ENCODE assay signal across 21 cellular contexts in the genomic region with DNA sequence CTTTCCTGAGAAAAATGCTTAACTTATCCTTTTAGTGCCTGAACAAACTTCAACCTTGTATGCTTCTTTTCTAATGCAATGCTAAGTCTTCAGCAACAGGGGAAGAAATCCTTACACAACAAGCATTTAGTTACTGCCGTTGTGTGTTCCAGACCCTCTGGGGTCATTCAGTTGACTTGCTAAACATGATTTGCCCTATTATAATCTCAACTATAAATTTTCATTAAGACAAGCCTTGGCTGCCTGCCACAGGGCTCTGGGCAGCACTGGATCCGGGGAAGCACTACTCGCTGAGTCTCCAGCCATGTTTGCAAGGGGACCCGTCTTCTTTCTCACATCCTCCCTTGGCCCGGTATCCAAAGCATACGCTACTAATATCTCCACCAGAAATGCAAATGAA. TPM values are rescaled to one million over a fixed set of nuclear protein-coding genes. Genes with fewer than 3 reads are reported as not detected.
DNase-seq lines count a peak whose midpoint lies in the region; ATAC-seq and TF ChIP-seq lines count a peak whose summit lies in the region.
"Had no signal": no experiment of that assay in that cellular context is flagged by ENCODE, and none has a peak within 500 bp of the region (broad histone marks: within the 10 kb centered on the region; RNA-seq: fewer than 3 reads in every experiment).

No MANE protein-coding gene starts in this region.

- DNase-seq in A673 (ENCODE audit: low spot score), result peak; percentile 15
- DNase-seq in NCI-H1105 treated with DMSO at 0.1 percent for 48 hours (lab: John Stamatoyannopoulos, UW), result peak; percentile 76
- peak; percentile 88 for DNase-seq in amniotic epithelial cell (ENCODE audit: low read depth)
- peak; percentile 61 for DNase-seq in mesenchymal stem cell
- DNase-seq in superior temporal gyrus (ENCODE audit: extremely low spot score), result no peak
- no peak for DNase-seq in OCI-M1 (lab: John Stamatoyannopoulos, UW)
- no peak for DNase-seq in ecto neural progenitor cell (ENCODE audit: low spot score)
- DNase-seq: activated CD4-positive, alpha-beta T cell treated with anti-CD3 and anti-CD28 coated beads for 1 hour; activated gamma-delta T cell; brain microvascular endothelial cell; effector memory CD4-positive, alpha-beta T cell; hypothalamus; Karpas-422; NCI-H187 treated with DMSO at 0.1 percent for 48 hours; NCI-H774; right lobe of liver; T-cell had no signal

- POLR2A ChIA-PET in A673 (lab: Charles Lee; ENCODE audit: low non-redundant PET), result no interaction called here

- TF ChIP-seq CTCF in A673 (conservative IDR thresholded peaks at IDR 0.05; ENCODE audit: low read depth, low read length), result no peak

- H3K27me3 ChIP-seq in A673 (replicated peaks; ENCODE audit: insufficient read depth, low read depth, low read length, poor library complexity), result no peaks in the 10 kb centered on the region
- H3K27me3 ChIP-seq in mesenchymal stem cell (ENCODE audit: control insufficient read depth in 1 of 2, insufficient read depth in 1 of 2, low read length in 2 of 2), result no peaks in the 10 kb centered on the region
- H3K27me3 ChIP-seq: brain microvascular endothelial cell, neural progenitor cell, right lobe of liver had no signal

- no peak overlapping the region for H2AK5ac ChIP-seq in mesenchymal stem cell (ENCODE audit: low read length, severe bottlenecking)

- H2BK120ac ChIP-seq in mesenchymal stem cell (ENCODE audit: low read depth, low read length), result peak overlapping the region; percentile 39

- H3K79me1 ChIP-seq in mesenchymal stem cell (replicated peaks; ENCODE audit: low read length, poor library complexity, severe bottlenecking), result peaks cover 2% of the 10 kb centered on the region

- CTCF ChIA-PET in A673 (lab: Charles Lee), result no interaction called here

- no peak for ATAC-seq in GM19351 (IDR thresholded peaks at IDR 0.05; ENCODE audit: unreplicated experiment)
- ATAC-seq: A549, esophagus mucosa, right lobe of liver, T-cell had no signal

- H2BK5ac ChIP-seq in mesenchymal stem cell (ENCODE audit: low read depth, low read length, poor library complexity, severe bottlenecking), result no peak overlapping the region

- no peak overlapping the region for H3K23ac ChIP-seq in mesenchymal stem cell (ENCODE audit: low read length in 2 of 2)

- H3K4me1 ChIP-seq in A673 (ENCODE audit: insufficient read depth, low read length, poor library complexity, severe bottlenecking) (peaks cover 25% of the 10 kb centered on the region), mesenchymal stem cell (ENCODE audit: control insufficient read depth, insufficient read depth, low read depth, low read length) (peaks cover 27% of the 10 kb centered on the region)
- H3K4me1 ChIP-seq: A549, right lobe of liver had no signal

- no peak overlapping the region for H3K9ac ChIP-seq in mesenchymal stem cell (ENCODE audit: low read length)
- H3K9ac ChIP-seq: neural progenitor cell had no signal

- WGBS in mesenchymal stem cell, result 42% methylated on average over 5 of the region's 6 CpGs

- no peak overlapping the region for H2BK15ac ChIP-seq in mesenchymal stem cell (ENCODE audit: low read depth, poor library complexity, severe bottlenecking)

- H3K27ac ChIP-seq in A673 (ENCODE audit: low read depth, low read length, poor library complexity, severe bottlenecking) (peak overlapping the region; percentile 44), mesenchymal stem cell (ENCODE audit: low read length, poor library complexity, severe bottlenecking) (no peak overlapping the region)
- H3K27ac ChIP-seq: A549, brain microvascular endothelial cell, neural progenitor cell, right lobe of liver had no signal

- H3K36me3 ChIP-seq in A673 (ENCODE audit: insufficient read depth, low read length, poor library complexity, severe bottlenecking) (peaks cover 76% of the 10 kb centered on the region), mesenchymal stem cell (ENCODE audit: control insufficient read depth in 1 of 2, insufficient read depth in 2 of 2, low read depth in 1 of 2, low read length in 2 of 2) (peaks cover 36 to 48% of the 10 kb centered on the region in 2 experiments)
- H3K36me3 ChIP-seq: brain microvascular endothelial cell had no signal

- no peak overlapping the region for H3K4me2 ChIP-seq in mesenchymal stem cell (ENCODE audit: low read length, poor library complexity, severe bottlenecking)
- H3K4me2 ChIP-seq: A549, neural progenitor cell had no signal

- no peak overlapping the region for H4K8ac ChIP-seq in mesenchymal stem cell (ENCODE audit: low read length)

- H2AFZ ChIP-seq in mesenchymal stem cell (ENCODE audit: low read depth, low read length), result no peak overlapping the region
- H2AFZ ChIP-seq: neural progenitor cell had no signal

- BruUV-seq in A673 (replicated peaks; lab: Mats Ljungman, UMichigan), result no TSS peak

- peak overlapping the region in 1 of 2 experiments; percentile 17 for H3K4ac ChIP-seq in mesenchymal stem cell (ENCODE audit: low read depth in 1 of 2, low read length in 2 of 2)

- no peak overlapping the region for H3K14ac ChIP-seq in mesenchymal stem cell (ENCODE audit: low read length in 2 of 2)

- no peak overlapping the region for H4K91ac ChIP-seq in mesenchymal stem cell (ENCODE audit: low read length)

- H3K9me3 ChIP-seq in A673 (ENCODE audit: low read depth, low read length, poor library complexity, severe bottlenecking), result no peaks in the 10 kb centered on the region
- no peaks in the 10 kb centered on the region for H3K9me3 ChIP-seq in mesenchymal stem cell (ENCODE audit: control insufficient read depth, low read length)
- H3K9me3 ChIP-seq: A549, right lobe of liver had no signal

- no peak overlapping the region for H3K4me3 ChIP-seq in A673 (ENCODE audit: low read depth, low read length, poor library complexity, severe bottlenecking)
- H3K4me3 ChIP-seq in mesenchymal stem cell (ENCODE audit: insufficient read depth in 1 of 2, low read depth in 1 of 2, low read length in 2 of 2), result no peak overlapping the region
- H3K4me3 ChIP-seq: A549, neural progenitor cell, right lobe of liver had no signal

- peak overlapping the region; percentile 28 to 41 for H3K18ac ChIP-seq in mesenchymal stem cell (ENCODE audit: low read depth in 1 of 2, low read length in 2 of 2)

- intact Hi-C loops in A673 (cut with micrococcal nuclease; ENCODE audit: unreplicated experiment), result no loop called here

- H2BK12ac ChIP-seq in mesenchymal stem cell (ENCODE audit: low read length in 2 of 2), result peak overlapping the region in 1 of 2 experiments; percentile 29

RNA-seq across cellular contexts. Expression of a gene that starts 58.1 kb away (rescaled TPM):
- 32.6 and 36.5 TPM in 2 replicates for total RNA-seq in A673 (2021)
- 8.7 TPM for polyA plus RNA-seq in mesenchymal stem cell (2013, experiment 1 of 2)
- polyA plus RNA-seq in mesenchymal stem cell (2013, experiment 2 of 2), result 9.5 TPM

Comparison
In these comparisons a context has a peak if more than half of its experiments do, and no peak if none do; other contexts are left out.
1. DNase-seq: peak in A673 (single experiment), NCI-H1105 treated with DMSO at 0.1 percent for 48 hours (single experiment), amniotic epithelial cell (single experiment) and mesenchymal stem cell (single experiment); none in superior temporal gyrus (single experiment), OCI-M1 (single experiment) and ecto neural progenitor cell (single experiment).